In the genomic region with DNA sequence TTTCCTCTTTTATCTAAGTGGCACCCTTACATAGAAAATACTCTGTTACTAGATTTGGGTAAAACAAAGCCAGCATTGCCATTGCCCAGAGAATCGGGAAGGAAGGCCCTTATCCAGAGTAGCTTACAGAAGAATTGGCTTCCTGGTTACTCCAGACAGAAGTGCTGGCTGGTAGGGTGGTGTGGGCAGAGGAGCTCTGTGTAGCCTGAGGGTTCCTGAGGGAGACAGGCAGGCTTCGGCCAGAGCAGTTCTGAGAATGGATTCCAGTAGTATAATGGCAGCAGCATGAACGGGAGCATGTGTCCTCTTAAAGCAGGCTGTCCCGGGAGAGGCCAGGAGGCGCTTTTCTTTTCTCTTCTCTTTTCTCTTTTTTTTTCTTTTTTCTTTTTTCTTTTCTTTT, we compare ENCODE assay signal across 16 cellular contexts. TPM values are rescaled to one million over a fixed set of nuclear protein-coding genes. Genes with fewer than 3 reads are reported as not detected.
DNase-seq lines count a peak whose midpoint lies in the region; ATAC-seq and TF ChIP-seq lines count a peak whose summit lies in the region.
"Had no signal": no experiment of that assay in that cellular context is flagged by ENCODE, and none has a peak within 500 bp of the region (broad histone marks: within the 10 kb centered on the region; RNA-seq: fewer than 3 reads in every experiment).

No MANE protein-coding gene starts in this region.

- H3K36me3 ChIP-seq in SK-N-SH (replicated peaks in 1 of 2; ENCODE audit: control insufficient read depth in 1 of 2, insufficient read depth in 2 of 2, low read length in 1 of 2) (peaks cover 29 to 36% of the 10 kb centered on the region in 2 experiments), vagina (peaks cover 2 to 38% of the 10 kb centered on the region in 2 donors)

- TF ChIP-seq EP300 in SK-N-SH (IDR thresholded peaks at IDR 0.05; ENCODE audit: borderline replicate concordance in 1 of 2, low read depth in 1 of 2, low read length in 1 of 2): no peak

- H2AFZ ChIP-seq in SK-N-SH (ENCODE audit: low read depth): no peak overlapping the region

- H3K27ac ChIP-seq in SK-N-SH (ENCODE audit: low read depth in 2 of 2, low read length in 1 of 2) (no peak overlapping the region), vagina (no peak overlapping the region)
- H3K27ac ChIP-seq: 22Rv1, BLaER1 had no signal

- CTCF ChIA-PET in SK-N-SH (lab: Yijun Ruan, JAX): no interaction called here

- H3K4me3 ChIP-seq in SK-N-SH (ENCODE audit: low read depth in 2 of 2, low read length in 1 of 2) (no peak overlapping the region), vagina (no peak overlapping the region)
- H3K4me3 ChIP-seq: BLaER1 had no signal

- H3K27me3 Mint-ChIP-seq in activated naive CD8-positive, alpha-beta T cell treated with anti-CD3 and anti-CD28 coated beads, Interleukin-2, amount 10 ng/mL, durations not matched to agents 7 days and 5 days: no peaks in the 10 kb centered on the region
- no peaks in the 10 kb centered on the region for H3K27me3 Mint-ChIP-seq in activated naive CD8-positive, alpha-beta T cell treated with anti-CD3 and anti-CD28 coated beads, Interleukin-2, amount 50 U/mL, for 24 hours
- H3K27me3 Mint-ChIP-seq in glutamatergic neuron (ENCODE audit: unreplicated experiment): no peaks in the 10 kb centered on the region
- H3K27me3 Mint-ChIP-seq: CD8-positive, alpha-beta memory T cell had no signal

- no peak for TF ChIP-seq POLR2A in vagina (IDR thresholded peaks at IDR 0.05)

- H3K4me2 ChIP-seq in SK-N-SH: no peak overlapping the region
- H3K4me2 ChIP-seq: BLaER1 had no signal

- peaks cover 4% of the 10 kb centered on the region for H3K36me3 Mint-ChIP-seq in activated naive CD8-positive, alpha-beta T cell treated with anti-CD3 and anti-CD28 coated beads, Interleukin-2, amount 10 ng/mL, durations not matched to agents 7 days and 5 days
- H3K36me3 Mint-ChIP-seq in activated naive CD8-positive, alpha-beta T cell treated with anti-CD3 and anti-CD28 coated beads, Interleukin-2, amount 50 U/mL, for 24 hours (ENCODE audit: low read depth): peaks cover 22% of the 10 kb centered on the region
- no peaks in the 10 kb centered on the region for H3K36me3 Mint-ChIP-seq in glutamatergic neuron (ENCODE audit: unreplicated experiment)

- H4K20me1 ChIP-seq in SK-N-SH (ENCODE audit: insufficient read depth): no peaks in the 10 kb centered on the region
- H4K20me1 ChIP-seq: BLaER1 had no signal

- ATAC-seq in SK-N-SH treated with all-trans-retinoic acid at 6 μM for 48 hours: no peak
- ATAC-seq in activated naive CD8-positive, alpha-beta T cell treated with anti-CD3 and anti-CD28 coated beads, Interleukin-2, amount 10 ng/mL, durations not matched to agents 7 days and 5 days (ENCODE audit: low read depth): no peak
- no peak for ATAC-seq in activated naive CD8-positive, alpha-beta T cell treated with anti-CD3 and anti-CD28 coated beads, Interleukin-2, amount 50 U/mL, for 24 hours

- TF ChIP-seq CTCF in SK-N-SH (IDR thresholded peaks at IDR 0.05) (no peak), glutamatergic neuron (IDR thresholded peaks at IDR 0.05; ENCODE audit: partially characterized antibody, unreplicated experiment) (no peak), vagina (IDR thresholded peaks at IDR 0.05) (no peak)

- no peak overlapping the region for H3K27ac Mint-ChIP-seq in activated naive CD8-positive, alpha-beta T cell treated with anti-CD3 and anti-CD28 coated beads, Interleukin-2, amount 10 ng/mL, durations not matched to agents 7 days and 5 days
- H3K27ac Mint-ChIP-seq in activated naive CD8-positive, alpha-beta T cell treated with anti-CD3 and anti-CD28 coated beads, Interleukin-2, amount 50 U/mL, for 24 hours: no peak overlapping the region
- H3K27ac Mint-ChIP-seq in glutamatergic neuron (ENCODE audit: unreplicated experiment): no peak overlapping the region
- H3K27ac Mint-ChIP-seq: HFFc6 had no signal

- POLR2A ChIA-PET in SK-N-SH (lab: Yijun Ruan, JAX): no interaction called here
- POLR2A ChIA-PET in activated naive CD8-positive, alpha-beta T cell treated with anti-CD3 and anti-CD28 coated beads, Interleukin-2, amount 10 ng/mL, durations not matched to agents 7 days and 5 days (lab: Charles Lee): no interaction called here

- peaks cover 8% of the 10 kb centered on the region for H3K79me2 ChIP-seq in SK-N-SH (ENCODE audit: insufficient read depth)

- H3K4me1 ChIP-seq in SK-N-SH (ENCODE audit: control insufficient read depth in 1 of 2, insufficient read depth in 2 of 2, low read depth in 1 of 2, low read length in 1 of 2): no peaks in the 10 kb centered on the region
- no peaks in the 10 kb centered on the region for H3K4me1 ChIP-seq in vagina
- H3K4me1 ChIP-seq: BLaER1 had no signal

- DNase-seq in SK-N-SH (peak; percentile 38), glutamatergic neuron (peak; percentile 36), COLO829 (ENCODE audit: low spot score) (no peak), iPS-NIHi7 (ENCODE audit: extremely low spot score) (no peak), vagina (ENCODE audit: extremely low spot score in 2 of 2) (no peak)
- peak; percentile 17 for DNase-seq in activated naive CD8-positive, alpha-beta T cell treated with anti-CD3 and anti-CD28 coated beads, Interleukin-2, amount 10 ng/mL, durations not matched to agents 7 days and 5 days
- no peak for DNase-seq in activated naive CD8-positive, alpha-beta T cell treated with anti-CD3 and anti-CD28 coated beads, Interleukin-2, amount 50 U/mL, for 24 hours
- DNase-seq: CD8-positive, alpha-beta memory T cell; DMS53; HCEC 1CT; HFFc6 had no signal

- H3K9me3 Mint-ChIP-seq in activated naive CD8-positive, alpha-beta T cell treated with anti-CD3 and anti-CD28 coated beads, Interleukin-2, amount 10 ng/mL, durations not matched to agents 7 days and 5 days: no peaks in the 10 kb centered on the region
- no peaks in the 10 kb centered on the region for H3K9me3 Mint-ChIP-seq in activated naive CD8-positive, alpha-beta T cell treated with anti-CD3 and anti-CD28 coated beads, Interleukin-2, amount 50 U/mL, for 24 hours
- H3K9me3 Mint-ChIP-seq in glutamatergic neuron (ENCODE audit: unreplicated experiment): peaks cover 3% of the 10 kb centered on the region
- H3K9me3 Mint-ChIP-seq: CD8-positive, alpha-beta memory T cell; HFFc6 had no signal

- H3K27me3 ChIP-seq in SK-N-SH (ENCODE audit: insufficient read depth) (no peaks in the 10 kb centered on the region), vagina (no peaks in the 10 kb centered on the region)
- H3K27me3 ChIP-seq: BLaER1 had no signal

- intact Hi-C loops in vagina (cut with DNase I): no loop called here

- H3K9me3 ChIP-seq in SK-N-SH (no peaks in the 10 kb centered on the region), vagina (no peaks in the 10 kb centered on the region)
- H3K9me3 ChIP-seq: BLaER1 had no signal

- no peaks in the 10 kb centered on the region for H3K9me2 ChIP-seq in SK-N-SH

- no peaks in the 10 kb centered on the region for H3F3A ChIP-seq in SK-N-SH (replicated peaks; ENCODE audit: insufficient read depth)

- no peak overlapping the region for H3K9ac ChIP-seq in SK-N-SH
- H3K9ac ChIP-seq: BLaER1 had no signal

- no peak overlapping the region for H3K4me3 Mint-ChIP-seq in activated naive CD8-positive, alpha-beta T cell treated with anti-CD3 and anti-CD28 coated beads, Interleukin-2, amount 10 ng/mL, durations not matched to agents 7 days and 5 days
- H3K4me3 Mint-ChIP-seq in activated naive CD8-positive, alpha-beta T cell treated with anti-CD3 and anti-CD28 coated beads, Interleukin-2, amount 50 U/mL, for 24 hours: no peak overlapping the region
- no peak overlapping the region for H3K4me3 Mint-ChIP-seq in glutamatergic neuron (ENCODE audit: unreplicated experiment)
- H3K4me3 Mint-ChIP-seq: CD8-positive, alpha-beta memory T cell; HFFc6 had no signal

- no peak for TF ChIP-seq RAD21 in SK-N-SH (IDR thresholded peaks at IDR 0.05; ENCODE audit: low read length)

- WGBS in SK-N-SH (ENCODE audit: low lambda C conversion rate): 83% methylated on average over 5 of the region's 5 CpGs

- H3K4me1 Mint-ChIP-seq in activated naive CD8-positive, alpha-beta T cell treated with anti-CD3 and anti-CD28 coated beads, Interleukin-2, amount 10 ng/mL, durations not matched to agents 7 days and 5 days: peaks cover 3% of the 10 kb centered on the region
- peaks cover 3% of the 10 kb centered on the region for H3K4me1 Mint-ChIP-seq in activated naive CD8-positive, alpha-beta T cell treated with anti-CD3 and anti-CD28 coated beads, Interleukin-2, amount 50 U/mL, for 24 hours
- peaks cover 12% of the 10 kb centered on the region for H3K4me1 Mint-ChIP-seq in glutamatergic neuron (ENCODE audit: low read depth, unreplicated experiment)

TF ChIP-seq in SK-N-SH, 30 proteins besides CTCF, POLR2A, EP300 and RAD21 (continues in another document):
- TF ChIP-seq GATA2 (CRISPR knock-in tag; IDR thresholded peaks at IDR 0.05): no peak
- TF ChIP-seq CHD2 (IDR thresholded peaks at IDR 0.05; ENCODE audit: low read length, partially characterized antibody): no peak

RNA-seq across cellular contexts. Expression of a gene that starts 11.9 kb away (rescaled TPM):
- 36.8 and 37.7 TPM in 2 replicates for polyA plus RNA-seq in SK-N-SH (2012; rRNA removed)
- polyA plus RNA-seq in SK-N-SH (2012; cell fraction: cytosol; rRNA removed): 13.6 and 15.6 TPM in 2 replicates
- polyA plus RNA-seq in SK-N-SH (2012; cell fraction: nucleus; rRNA removed): 241 and 294 TPM in 2 replicates
- 10 to 100 TPM; 75.1 to 80.8 TPM for total RNA-seq in activated naive CD8-positive, alpha-beta T cell treated with anti-CD3 and anti-CD28 coated beads, Interleukin-2, amount 10 ng/mL, durations not matched to agents 7 days and 5 days
- 51.6 TPM for total RNA-seq in glutamatergic neuron (ENCODE audit: unreplicated experiment)
- total RNA-seq in vagina: 49.1 TPM

RNA-seq across cellular contexts. Expression of a gene that starts 22.9 kb away (rescaled TPM):
- polyA plus RNA-seq in SK-N-SH (2012; rRNA removed): 31.7 and 33.8 TPM in 2 replicates
- 19.6 and 25.8 TPM in 2 replicates for polyA plus RNA-seq in SK-N-SH (2012; cell fraction: cytosol; rRNA removed)
- polyA plus RNA-seq in SK-N-SH (2012; cell fraction: nucleus; rRNA removed): 31.2 and 32.7 TPM in 2 replicates
- total RNA-seq in activated naive CD8-positive, alpha-beta T cell treated with anti-CD3 and anti-CD28 coated beads, Interleukin-2, amount 10 ng/mL, durations not matched to agents 7 days and 5 days: 10 to 100 TPM; 34.4 to 36.0 TPM
- total RNA-seq in glutamatergic neuron (ENCODE audit: unreplicated experiment): 20.7 TPM
- 28.2 TPM for total RNA-seq in vagina

RNA-seq across cellular contexts. Expression of a gene that starts 35.4 kb away (rescaled TPM):
- polyA plus RNA-seq in SK-N-SH (2012; rRNA removed): 263 and 287 TPM in 2 replicates
- 156 and 218 TPM in 2 replicates for polyA plus RNA-seq in SK-N-SH (2012; cell fraction: cytosol; rRNA removed)
- 107 and 171 TPM in 2 replicates for polyA plus RNA-seq in SK-N-SH (2012; cell fraction: nucleus; rRNA removed)
- 10 to 100 TPM; 42.2 to 43.7 TPM for total RNA-seq in activated naive CD8-positive, alpha-beta T cell treated with anti-CD3 and anti-CD28 coated beads, Interleukin-2, amount 10 ng/mL, durations not matched to agents 7 days and 5 days
- 3.5 TPM for total RNA-seq in glutamatergic neuron (ENCODE audit: unreplicated experiment)
- 61.9 TPM for total RNA-seq in vagina

RNA-seq across cellular contexts. Expression of a gene that starts 49.4 kb away (rescaled TPM):
- 0.91 and 0.94 TPM in 2 replicates for polyA plus RNA-seq in SK-N-SH (2012; rRNA removed)
- polyA plus RNA-seq in SK-N-SH (2012; cell fraction: cytosol; rRNA removed): 0.44 and 0.79 TPM in 2 replicates
- polyA plus RNA-seq in SK-N-SH (2012; cell fraction: nucleus; rRNA removed): 3.3 TPM in 2 replicates
- not detected for total RNA-seq in activated naive CD8-positive, alpha-beta T cell treated with anti-CD3 and anti-CD28 coated beads, Interleukin-2, amount 10 ng/mL, durations not matched to agents 7 days and 5 days
- total RNA-seq in glutamatergic neuron (ENCODE audit: unreplicated experiment) (47.3 TPM), vagina (not detected)
- total RNA-seq: A673, H4, HFFc6 had no signal
- polyA plus RNA-seq: CD8-positive, alpha-beta memory T cell had no signal

Comparison
In these comparisons a context has a peak if more than half of its experiments do, and no peak if none do; other contexts are left out.
1. DNase-seq: peak in SK-N-SH (single experiment), activated naive CD8-positive, alpha-beta T cell treated with anti-CD3 and anti-CD28 coated beads, Interleukin-2, amount 10 ng/mL, durations not matched to agents 7 days and 5 days (single experiment) and glutamatergic neuron (single experiment); none in activated naive CD8-positive, alpha-beta T cell treated with anti-CD3 and anti-CD28 coated beads, Interleukin-2, amount 50 U/mL, for 24 hours (single experiment), COLO829 (single experiment), iPS-NIHi7 (single experiment) and vagina (0 of 2).